ENCODE assay signal across 8 cellular contexts in genomic region chr16:31713071-31713944, GRCh38.
DNase-seq lines count a peak whose midpoint lies in the region; ATAC-seq, FAIRE-seq and TF ChIP-seq lines count a peak whose summit lies in the region.

No MANE protein-coding gene starts in this region.

- no peak for FAIRE-seq in D721Med (lab: Jason Lieb, UNC)

- H3K27me3 ChIP-seq in HUES6 (ENCODE audit: control insufficient read depth, insufficient read depth, low read length) (no peaks in the 10 kb centered on the region), OCI-LY1 (ENCODE audit: insufficient read depth, low read length) (no peaks in the 10 kb centered on the region)

- no peak overlapping the region for H2AFZ ChIP-seq in OCI-LY1 (ENCODE audit: low read length)

- ATAC-seq in GM21447 (IDR thresholded peaks at IDR 0.05; ENCODE audit: unreplicated experiment) = peak; percentile 91

- H3K4me3 ChIP-seq in HUES6 (ENCODE audit: low read depth, low read length) (peak overlapping the region; percentile 97), OCI-LY1 (ENCODE audit: low read depth, low read length, poor library complexity, severe bottlenecking) (peak overlapping the region; percentile 92)

- H4K20me1 ChIP-seq in OCI-LY1 (ENCODE audit: insufficient read depth, low read length) = no peaks in the 10 kb centered on the region

- H3K9me2 ChIP-seq in OCI-LY1 (ENCODE audit: low read depth, low read length) = no peaks in the 10 kb centered on the region

- peak overlapping the region; percentile 98 for H3K9ac ChIP-seq in HUES6 (ENCODE audit: low read length)
- peak overlapping the region; percentile 94 for H3K9ac ChIP-seq in OCI-LY1 (ENCODE audit: low read length)

- H3K4me2 ChIP-seq in OCI-LY1 (ENCODE audit: low read length) = peak overlapping the region; percentile 84

- H3K4me1 ChIP-seq in HUES6 (ENCODE audit: control insufficient read depth, insufficient read depth, low read length) (peaks cover 23% of the 10 kb centered on the region), OCI-LY1 (ENCODE audit: insufficient read depth, low read length, severe bottlenecking) (peaks cover 19% of the 10 kb centered on the region)

- H3F3A ChIP-seq in OCI-LY1 (ENCODE audit: insufficient read depth, low read length) = no peaks in the 10 kb centered on the region

- TF ChIP-seq CTCF in D721Med (IDR thresholded peaks at IDR 0.05; ENCODE audit: insufficient read depth, missing control alignments) (no peak), OCI-LY1 (IDR thresholded peaks at IDR 0.05; ENCODE audit: low read length) (no peak)

- H3K9me3 ChIP-seq in HUES6 (ENCODE audit: control insufficient read depth, insufficient read depth, low read depth, low read length) (no peaks in the 10 kb centered on the region), OCI-LY1 (ENCODE audit: low read length) (no peaks in the 10 kb centered on the region)

- peak; percentile 90 for DNase-seq in D721Med (ENCODE audit: insufficient read length, low spot score)
- peak; percentile 87 for DNase-seq in activated T-cell treated with anti-CD3 and anti-CD28 coated beads for 1 hour (ENCODE audit: low read depth)
- DNase-seq in epidermal melanocyte (ENCODE audit: insufficient read length, low spot score) = peak; percentile 94
- DNase-seq in midbrain (lab: John Stamatoyannopoulos, UW) = peak; percentile 91
- DNase-seq in stimulated activated CD8-positive, alpha-beta memory T cell treated with anti-CD3 and anti-CD28 coated beads, Interleukin-15, amount 100 ng/mL, for 48 hours (ENCODE audit: low read depth in 2 of 2) = peak; percentile 86 to 88

- H3K36me3 ChIP-seq in HUES6 (ENCODE audit: control insufficient read depth, insufficient read depth, low read length) = peaks cover 21% of the 10 kb centered on the region
- peaks cover 35% of the 10 kb centered on the region for H3K36me3 ChIP-seq in OCI-LY1 (ENCODE audit: insufficient read depth, low read length)

- H3K27ac ChIP-seq in HUES6 (ENCODE audit: low read depth, low read length) (peak overlapping the region; percentile 91), OCI-LY1 (ENCODE audit: low read depth, low read length, poor library complexity, severe bottlenecking) (peak overlapping the region; percentile 72)

- peaks cover 13% of the 10 kb centered on the region for H3K79me2 ChIP-seq in OCI-LY1 (ENCODE audit: insufficient read depth, low read length)

Comparison
In these comparisons a context has a peak if more than half of its experiments do, and no peak if none do; other contexts are left out.
1. Peak in every context shown above with its lines: DNase-seq, ATAC-seq, H3K4me3 ChIP-seq and H3K27ac ChIP-seq.